1 cellular context compared by ENCODE assay signal in genomic region chr1:6784560-6785317, GRCh38.
TF ChIP-seq lines count a peak whose summit lies in the region.

No MANE protein-coding gene starts in this region.

TF ChIP-seq in HepG2, 621 proteins besides CTCF, POLR2A, EP300 and RAD21 (continued from another document and continues in another):
- TF ChIP-seq ZNF276 (CRISPR knock-in tag; IDR thresholded peaks at IDR 0.05; ENCODE audit: low read depth) (peak; percentile 86), ERF (CRISPR knock-in tag; IDR thresholded peaks at IDR 0.05) (peak; percentile 82; the same call in 1 of the 2 replicates), MTERF4 (CRISPR knock-in tag; IDR thresholded peaks at IDR 0.05) (no peak), ATF1 (CRISPR knock-in tag; IDR thresholded peaks at IDR 0.05) (peak; percentile 66; the same call in 1 of the 2 replicates), IRF2 (CRISPR knock-in tag; IDR thresholded peaks at IDR 0.05) (peak; percentile 48; the same call in 1 of the 2 replicates), SKI (IDR thresholded peaks at IDR 0.05; ENCODE audit: partially characterized antibody) (peak; percentile 80), CHD2 (IDR thresholded peaks at IDR 0.05; ENCODE audit: low read depth, low read length) (peak; percentile 44; the same call in 1 of the 2 replicates), ZNF124 (CRISPR knock-in tag; IDR thresholded peaks at IDR 0.05) (0 out of 2 replicates have a peak, but pooled peaks have one; percentile 3), RXRB (CRISPR knock-in tag; IDR thresholded peaks at IDR 0.05; ENCODE audit: borderline replicate concordance) (peak; percentile 18; the same call in 1 of the 2 replicates), ZNF792 (CRISPR knock-in tag; IDR thresholded peaks at IDR 0.05) (0 out of 2 replicates have a peak, but pooled peaks have one; percentile 65), ZNF382 (CRISPR knock-in tag; IDR thresholded peaks at IDR 0.05; ENCODE audit: borderline replicate concordance) (no peak), ZSCAN5A (CRISPR knock-in tag; IDR thresholded peaks at IDR 0.05; ENCODE audit: borderline replicate concordance) (0 out of 2 replicates have a peak, but pooled peaks have one; percentile 57), GABPB1 (CRISPR knock-in tag; IDR thresholded peaks at IDR 0.05) (peak; percentile 69), REPIN1 (CRISPR knock-in tag; IDR thresholded peaks at IDR 0.05; ENCODE audit: borderline replicate concordance, low read depth) (peak; percentile 82; the same call in 1 of the 2 replicates), ARID5B (CRISPR knock-in tag; IDR thresholded peaks at IDR 0.05) (peak; percentile 11; the same call in 1 of the 2 replicates), CCAR2 (optimal IDR thresholded peaks at IDR 0.05; ENCODE audit: low read depth, low read length) (no peak), ZIK1 (CRISPR knock-in tag; IDR thresholded peaks at IDR 0.05; ENCODE audit: borderline replicate concordance, low read depth) (peak; percentile 77; the same call in 1 of the 2 replicates), ZFYVE20 (CRISPR knock-in tag; IDR thresholded peaks at IDR 0.05; ENCODE audit: borderline replicate concordance, low read depth) (no peak), ESRRA (CRISPR knock-in tag; IDR thresholded peaks at IDR 0.05; ENCODE audit: low read depth) (peak; percentile 60; the same call in 1 of the 2 replicates), DR1 (CRISPR knock-in tag; IDR thresholded peaks at IDR 0.05) (peak; percentile 57; the same call in 1 of the 2 replicates), SP2 (CRISPR knock-in tag; IDR thresholded peaks at IDR 0.05) (peak; percentile 94), ZMYM3 (CRISPR knock-in tag; IDR thresholded peaks at IDR 0.05) (no peak), HNRNPLL (IDR thresholded peaks at IDR 0.05; ENCODE audit: low read depth, low read length, poor library complexity, severe bottlenecking) (peak; percentile 13), NR2F2 (IDR thresholded peaks at IDR 0.05; ENCODE audit: borderline replicate concordance, low read depth) (no peak), PPARG (CRISPR knock-in tag; conservative IDR thresholded peaks at IDR 0.05) (0 out of 2 replicates have a peak, but pooled peaks have one; percentile 23), IRX3 (CRISPR knock-in tag; IDR thresholded peaks at IDR 0.05; ENCODE audit: borderline replicate concordance, low read depth) (0 out of 2 replicates have a peak, but pooled peaks have one; percentile 58)
- TF ChIP-seq, protein P1, sequence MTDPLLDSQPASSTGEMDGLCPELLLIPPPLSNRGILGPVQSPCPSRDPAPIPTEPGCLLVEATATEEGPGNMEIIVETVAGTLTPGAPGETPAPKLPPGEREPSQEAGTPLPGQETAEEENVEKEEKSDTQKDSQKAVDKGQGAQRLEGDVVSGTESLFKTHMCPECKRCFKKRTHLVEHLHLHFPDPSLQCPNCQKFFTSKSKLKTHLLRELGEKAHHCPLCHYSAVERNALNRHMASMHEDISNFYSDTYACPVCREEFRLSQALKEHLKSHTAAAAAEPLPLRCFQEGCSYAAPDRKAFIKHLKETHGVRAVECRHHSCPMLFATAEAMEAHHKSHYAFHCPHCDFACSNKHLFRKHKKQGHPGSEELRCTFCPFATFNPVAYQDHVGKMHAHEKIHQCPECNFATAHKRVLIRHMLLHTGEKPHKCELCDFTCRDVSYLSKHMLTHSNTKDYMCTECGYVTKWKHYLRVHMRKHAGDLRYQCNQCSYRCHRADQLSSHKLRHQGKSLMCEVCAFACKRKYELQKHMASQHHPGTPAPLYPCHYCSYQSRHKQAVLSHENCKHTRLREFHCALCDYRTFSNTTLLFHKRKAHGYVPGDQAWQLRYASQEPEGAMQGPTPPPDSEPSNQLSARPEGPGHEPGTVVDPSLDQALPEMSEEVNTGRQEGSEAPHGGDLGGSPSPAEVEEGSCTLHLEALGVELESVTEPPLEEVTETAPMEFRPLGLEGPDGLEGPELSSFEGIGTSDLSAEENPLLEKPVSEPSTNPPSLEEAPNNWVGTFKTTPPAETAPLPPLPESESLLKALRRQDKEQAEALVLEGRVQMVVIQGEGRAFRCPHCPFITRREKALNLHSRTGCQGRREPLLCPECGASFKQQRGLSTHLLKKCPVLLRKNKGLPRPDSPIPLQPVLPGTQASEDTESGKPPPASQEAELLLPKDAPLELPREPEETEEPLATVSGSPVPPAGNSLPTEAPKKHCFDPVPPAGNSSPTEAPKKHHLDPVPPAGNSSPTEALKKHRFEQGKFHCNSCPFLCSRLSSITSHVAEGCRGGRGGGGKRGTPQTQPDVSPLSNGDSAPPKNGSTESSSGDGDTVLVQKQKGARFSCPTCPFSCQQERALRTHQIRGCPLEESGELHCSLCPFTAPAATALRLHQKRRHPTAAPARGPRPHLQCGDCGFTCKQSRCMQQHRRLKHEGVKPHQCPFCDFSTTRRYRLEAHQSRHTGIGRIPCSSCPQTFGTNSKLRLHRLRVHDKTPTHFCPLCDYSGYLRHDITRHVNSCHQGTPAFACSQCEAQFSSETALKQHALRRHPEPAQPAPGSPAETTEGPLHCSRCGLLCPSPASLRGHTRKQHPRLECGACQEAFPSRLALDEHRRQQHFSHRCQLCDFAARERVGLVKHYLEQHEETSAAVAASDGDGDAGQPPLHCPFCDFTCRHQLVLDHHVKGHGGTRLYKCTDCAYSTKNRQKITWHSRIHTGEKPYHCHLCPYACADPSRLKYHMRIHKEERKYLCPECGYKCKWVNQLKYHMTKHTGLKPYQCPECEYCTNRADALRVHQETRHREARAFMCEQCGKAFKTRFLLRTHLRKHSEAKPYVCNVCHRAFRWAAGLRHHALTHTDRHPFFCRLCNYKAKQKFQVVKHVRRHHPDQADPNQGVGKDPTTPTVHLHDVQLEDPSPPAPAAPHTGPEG (CRISPR knock-in tag; IDR thresholded peaks at IDR 0.05), result no peak
- TF ChIP-seq, protein P2, sequence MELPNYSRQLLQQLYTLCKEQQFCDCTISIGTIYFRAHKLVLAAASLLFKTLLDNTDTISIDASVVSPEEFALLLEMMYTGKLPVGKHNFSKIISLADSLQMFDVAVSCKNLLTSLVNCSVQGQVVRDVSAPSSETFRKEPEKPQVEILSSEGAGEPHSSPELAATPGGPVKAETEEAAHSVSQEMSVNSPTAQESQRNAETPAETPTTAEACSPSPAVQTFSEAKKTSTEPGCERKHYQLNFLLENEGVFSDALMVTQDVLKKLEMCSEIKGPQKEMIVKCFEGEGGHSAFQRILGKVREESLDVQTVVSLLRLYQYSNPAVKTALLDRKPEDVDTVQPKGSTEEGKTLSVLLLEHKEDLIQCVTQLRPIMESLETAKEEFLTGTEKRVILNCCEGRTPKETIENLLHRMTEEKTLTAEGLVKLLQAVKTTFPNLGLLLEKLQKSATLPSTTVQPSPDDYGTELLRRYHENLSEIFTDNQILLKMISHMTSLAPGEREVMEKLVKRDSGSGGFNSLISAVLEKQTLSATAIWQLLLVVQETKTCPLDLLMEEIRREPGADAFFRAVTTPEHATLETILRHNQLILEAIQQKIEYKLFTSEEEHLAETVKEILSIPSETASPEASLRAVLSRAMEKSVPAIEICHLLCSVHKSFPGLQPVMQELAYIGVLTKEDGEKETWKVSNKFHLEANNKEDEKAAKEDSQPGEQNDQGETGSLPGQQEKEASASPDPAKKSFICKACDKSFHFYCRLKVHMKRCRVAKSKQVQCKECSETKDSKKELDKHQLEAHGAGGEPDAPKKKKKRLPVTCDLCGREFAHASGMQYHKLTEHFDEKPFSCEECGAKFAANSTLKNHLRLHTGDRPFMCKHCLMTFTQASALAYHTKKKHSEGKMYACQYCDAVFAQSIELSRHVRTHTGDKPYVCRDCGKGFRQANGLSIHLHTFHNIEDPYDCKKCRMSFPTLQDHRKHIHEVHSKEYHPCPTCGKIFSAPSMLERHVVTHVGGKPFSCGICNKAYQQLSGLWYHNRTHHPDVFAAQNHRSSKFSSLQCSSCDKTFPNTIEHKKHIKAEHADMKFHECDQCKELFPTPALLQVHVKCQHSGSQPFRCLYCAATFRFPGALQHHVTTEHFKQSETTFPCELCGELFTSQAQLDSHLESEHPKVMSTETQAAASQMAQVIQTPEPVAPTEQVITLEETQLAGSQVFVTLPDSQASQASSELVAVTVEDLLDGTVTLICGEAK (IDR thresholded peaks at IDR 0.05), result peak; percentile 38
- TF ChIP-seq, protein P2 (CRISPR knock-in tag; IDR thresholded peaks at IDR 0.05), result peak; percentile 97
